ENCODE assay signal across 1 cellular context in the genomic region with DNA sequence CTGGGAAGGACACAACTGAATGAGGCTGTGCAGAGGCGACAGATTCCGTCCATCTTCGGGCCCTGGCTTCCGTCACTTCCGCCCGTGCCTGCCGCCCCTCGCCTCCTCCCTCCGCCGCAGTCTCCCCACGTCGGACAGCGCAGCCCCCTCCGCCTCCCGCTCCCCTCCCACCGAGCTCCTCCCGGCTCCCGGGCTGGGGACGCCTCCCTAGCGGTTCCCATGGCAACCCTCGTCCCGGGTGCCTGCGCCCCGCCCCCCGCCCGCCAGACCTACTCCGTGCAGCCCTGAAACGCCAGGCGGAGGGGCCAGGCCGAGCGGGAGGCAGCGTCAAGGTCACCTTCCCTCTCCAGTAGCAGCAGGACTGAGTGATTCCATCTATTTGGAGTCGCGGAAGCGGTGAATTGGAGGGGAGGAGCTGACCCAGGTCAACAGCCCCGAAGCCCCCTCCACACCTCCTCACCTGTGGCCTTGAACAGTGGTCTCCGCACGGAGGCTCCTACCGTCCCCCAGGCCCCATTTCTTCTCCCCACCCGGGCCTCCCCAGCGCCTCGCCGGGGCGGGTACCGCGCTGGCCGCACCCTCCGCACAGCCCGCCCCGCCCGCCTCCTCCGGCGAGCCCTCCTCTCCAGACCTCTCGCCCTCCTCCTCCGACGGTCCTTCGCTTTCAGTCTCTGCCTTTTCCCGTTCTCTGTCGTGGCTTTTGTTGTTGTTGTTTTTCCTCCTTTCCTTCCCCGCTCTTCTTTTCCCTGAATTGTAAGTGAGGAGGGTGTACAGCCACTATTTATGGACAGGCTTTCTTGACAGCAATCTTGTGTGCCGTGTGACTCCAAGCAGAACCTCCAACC.
TF ChIP-seq lines count a peak whose summit lies in the region.

No MANE protein-coding gene starts in this region.

TF ChIP-seq in HepG2, 621 proteins besides CTCF, POLR2A, EP300 and RAD21 (continued from another document and continues in another):
- TF ChIP-seq, protein P1, sequence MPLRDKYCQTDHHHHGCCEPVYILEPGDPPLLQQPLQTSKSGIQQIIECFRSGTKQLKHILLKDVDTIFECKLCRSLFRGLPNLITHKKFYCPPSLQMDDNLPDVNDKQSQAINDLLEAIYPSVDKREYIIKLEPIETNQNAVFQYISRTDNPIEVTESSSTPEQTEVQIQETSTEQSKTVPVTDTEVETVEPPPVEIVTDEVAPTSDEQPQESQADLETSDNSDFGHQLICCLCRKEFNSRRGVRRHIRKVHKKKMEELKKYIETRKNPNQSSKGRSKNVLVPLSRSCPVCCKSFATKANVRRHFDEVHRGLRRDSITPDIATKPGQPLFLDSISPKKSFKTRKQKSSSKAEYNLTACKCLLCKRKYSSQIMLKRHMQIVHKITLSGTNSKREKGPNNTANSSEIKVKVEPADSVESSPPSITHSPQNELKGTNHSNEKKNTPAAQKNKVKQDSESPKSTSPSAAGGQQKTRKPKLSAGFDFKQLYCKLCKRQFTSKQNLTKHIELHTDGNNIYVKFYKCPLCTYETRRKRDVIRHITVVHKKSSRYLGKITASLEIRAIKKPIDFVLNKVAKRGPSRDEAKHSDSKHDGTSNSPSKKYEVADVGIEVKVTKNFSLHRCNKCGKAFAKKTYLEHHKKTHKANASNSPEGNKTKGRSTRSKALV (CRISPR knock-in tag; IDR thresholded peaks at IDR 0.05), result peak; percentile 85
- TF ChIP-seq, protein P2, sequence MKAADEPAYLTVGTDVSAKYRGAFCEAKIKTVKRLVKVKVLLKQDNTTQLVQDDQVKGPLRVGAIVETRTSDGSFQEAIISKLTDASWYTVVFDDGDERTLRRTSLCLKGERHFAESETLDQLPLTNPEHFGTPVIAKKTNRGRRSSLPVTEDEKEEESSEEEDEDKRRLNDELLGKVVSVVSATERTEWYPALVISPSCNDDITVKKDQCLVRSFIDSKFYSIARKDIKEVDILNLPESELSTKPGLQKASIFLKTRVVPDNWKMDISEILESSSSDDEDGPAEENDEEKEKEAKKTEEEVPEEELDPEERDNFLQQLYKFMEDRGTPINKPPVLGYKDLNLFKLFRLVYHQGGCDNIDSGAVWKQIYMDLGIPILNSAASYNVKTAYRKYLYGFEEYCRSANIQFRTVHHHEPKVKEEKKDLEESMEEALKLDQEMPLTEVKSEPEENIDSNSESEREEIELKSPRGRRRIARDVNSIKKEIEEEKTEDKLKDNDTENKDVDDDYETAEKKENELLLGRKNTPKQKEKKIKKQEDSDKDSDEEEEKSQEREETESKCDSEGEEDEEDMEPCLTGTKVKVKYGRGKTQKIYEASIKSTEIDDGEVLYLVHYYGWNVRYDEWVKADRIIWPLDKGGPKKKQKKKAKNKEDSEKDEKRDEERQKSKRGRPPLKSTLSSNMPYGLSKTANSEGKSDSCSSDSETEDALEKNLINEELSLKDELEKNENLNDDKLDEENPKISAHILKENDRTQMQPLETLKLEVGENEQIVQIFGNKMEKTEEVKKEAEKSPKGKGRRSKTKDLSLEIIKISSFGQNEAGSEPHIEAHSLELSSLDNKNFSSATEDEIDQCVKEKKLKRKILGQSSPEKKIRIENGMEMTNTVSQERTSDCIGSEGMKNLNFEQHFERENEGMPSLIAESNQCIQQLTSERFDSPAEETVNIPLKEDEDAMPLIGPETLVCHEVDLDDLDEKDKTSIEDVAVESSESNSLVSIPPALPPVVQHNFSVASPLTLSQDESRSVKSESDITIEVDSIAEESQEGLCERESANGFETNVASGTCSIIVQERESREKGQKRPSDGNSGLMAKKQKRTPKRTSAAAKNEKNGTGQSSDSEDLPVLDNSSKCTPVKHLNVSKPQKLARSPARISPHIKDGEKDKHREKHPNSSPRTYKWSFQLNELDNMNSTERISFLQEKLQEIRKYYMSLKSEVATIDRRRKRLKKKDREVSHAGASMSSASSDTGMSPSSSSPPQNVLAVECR (CRISPR knock-in tag; IDR thresholded peaks at IDR 0.05; ENCODE audit: borderline replicate concordance), result peak; percentile 99
- TF ChIP-seq, protein P3, sequence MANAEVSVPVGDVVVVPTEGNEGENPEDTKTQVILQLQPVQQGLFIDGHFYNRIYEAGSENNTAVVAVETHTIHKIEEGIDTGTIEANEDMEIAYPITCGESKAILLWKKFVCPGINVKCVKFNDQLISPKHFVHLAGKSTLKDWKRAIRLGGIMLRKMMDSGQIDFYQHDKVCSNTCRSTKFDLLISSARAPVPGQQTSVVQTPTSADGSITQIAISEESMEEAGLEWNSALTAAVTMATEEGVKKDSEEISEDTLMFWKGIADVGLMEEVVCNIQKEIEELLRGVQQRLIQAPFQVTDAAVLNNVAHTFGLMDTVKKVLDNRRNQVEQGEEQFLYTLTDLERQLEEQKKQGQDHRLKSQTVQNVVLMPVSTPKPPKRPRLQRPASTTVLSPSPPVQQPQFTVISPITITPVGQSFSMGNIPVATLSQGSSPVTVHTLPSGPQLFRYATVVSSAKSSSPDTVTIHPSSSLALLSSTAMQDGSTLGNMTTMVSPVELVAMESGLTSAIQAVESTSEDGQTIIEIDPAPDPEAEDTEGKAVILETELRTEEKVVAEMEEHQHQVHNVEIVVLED (CRISPR knock-in tag; IDR thresholded peaks at IDR 0.05; ENCODE audit: borderline replicate concordance), result peak; percentile 90
- peak; percentile 98 for TF ChIP-seq RARA (CRISPR knock-in tag; IDR thresholded peaks at IDR 0.05)
- TF ChIP-seq ZNF225 (CRISPR knock-in tag; IDR thresholded peaks at IDR 0.05), result peak; percentile 49
- peak; percentile 97 for TF ChIP-seq SALL2 (CRISPR knock-in tag; IDR thresholded peaks at IDR 0.05)
- TF ChIP-seq ZMYM2 (CRISPR knock-in tag; IDR thresholded peaks at IDR 0.05), result no peak
- TF ChIP-seq KAT2B (IDR thresholded peaks at IDR 0.05; ENCODE audit: borderline replicate concordance, low read depth, low read length), result no peak
- TF ChIP-seq, protein P4, sequence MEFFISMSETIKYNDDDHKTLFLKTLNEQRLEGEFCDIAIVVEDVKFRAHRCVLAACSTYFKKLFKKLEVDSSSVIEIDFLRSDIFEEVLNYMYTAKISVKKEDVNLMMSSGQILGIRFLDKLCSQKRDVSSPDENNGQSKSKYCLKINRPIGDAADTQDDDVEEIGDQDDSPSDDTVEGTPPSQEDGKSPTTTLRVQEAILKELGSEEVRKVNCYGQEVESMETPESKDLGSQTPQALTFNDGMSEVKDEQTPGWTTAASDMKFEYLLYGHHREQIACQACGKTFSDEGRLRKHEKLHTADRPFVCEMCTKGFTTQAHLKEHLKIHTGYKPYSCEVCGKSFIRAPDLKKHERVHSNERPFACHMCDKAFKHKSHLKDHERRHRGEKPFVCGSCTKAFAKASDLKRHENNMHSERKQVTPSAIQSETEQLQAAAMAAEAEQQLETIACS (CRISPR knock-in tag; IDR thresholded peaks at IDR 0.05), result peak; percentile 70; the same call in 1 of the 2 replicates
- TF ChIP-seq ZNF382 (CRISPR knock-in tag; IDR thresholded peaks at IDR 0.05; ENCODE audit: borderline replicate concordance), result no peak
- peak; percentile 89; the same call in 1 of the 2 replicates for TF ChIP-seq ZNF816 (CRISPR knock-in tag; IDR thresholded peaks at IDR 0.05; ENCODE audit: borderline replicate concordance)
- peak; percentile 85 for TF ChIP-seq ZFY (CRISPR knock-in tag; IDR thresholded peaks at IDR 0.05)
- TF ChIP-seq KLF12 (CRISPR knock-in tag; IDR thresholded peaks at IDR 0.05; ENCODE audit: borderline replicate concordance), result peak; percentile 99
- no peak for TF ChIP-seq ZNF446 (CRISPR knock-in tag; IDR thresholded peaks at IDR 0.05)
- TF ChIP-seq KLF11 (CRISPR knock-in tag; IDR thresholded peaks at IDR 0.05), result peak; percentile 98; the same call in 1 of the 2 replicates
- TF ChIP-seq, protein P5, sequence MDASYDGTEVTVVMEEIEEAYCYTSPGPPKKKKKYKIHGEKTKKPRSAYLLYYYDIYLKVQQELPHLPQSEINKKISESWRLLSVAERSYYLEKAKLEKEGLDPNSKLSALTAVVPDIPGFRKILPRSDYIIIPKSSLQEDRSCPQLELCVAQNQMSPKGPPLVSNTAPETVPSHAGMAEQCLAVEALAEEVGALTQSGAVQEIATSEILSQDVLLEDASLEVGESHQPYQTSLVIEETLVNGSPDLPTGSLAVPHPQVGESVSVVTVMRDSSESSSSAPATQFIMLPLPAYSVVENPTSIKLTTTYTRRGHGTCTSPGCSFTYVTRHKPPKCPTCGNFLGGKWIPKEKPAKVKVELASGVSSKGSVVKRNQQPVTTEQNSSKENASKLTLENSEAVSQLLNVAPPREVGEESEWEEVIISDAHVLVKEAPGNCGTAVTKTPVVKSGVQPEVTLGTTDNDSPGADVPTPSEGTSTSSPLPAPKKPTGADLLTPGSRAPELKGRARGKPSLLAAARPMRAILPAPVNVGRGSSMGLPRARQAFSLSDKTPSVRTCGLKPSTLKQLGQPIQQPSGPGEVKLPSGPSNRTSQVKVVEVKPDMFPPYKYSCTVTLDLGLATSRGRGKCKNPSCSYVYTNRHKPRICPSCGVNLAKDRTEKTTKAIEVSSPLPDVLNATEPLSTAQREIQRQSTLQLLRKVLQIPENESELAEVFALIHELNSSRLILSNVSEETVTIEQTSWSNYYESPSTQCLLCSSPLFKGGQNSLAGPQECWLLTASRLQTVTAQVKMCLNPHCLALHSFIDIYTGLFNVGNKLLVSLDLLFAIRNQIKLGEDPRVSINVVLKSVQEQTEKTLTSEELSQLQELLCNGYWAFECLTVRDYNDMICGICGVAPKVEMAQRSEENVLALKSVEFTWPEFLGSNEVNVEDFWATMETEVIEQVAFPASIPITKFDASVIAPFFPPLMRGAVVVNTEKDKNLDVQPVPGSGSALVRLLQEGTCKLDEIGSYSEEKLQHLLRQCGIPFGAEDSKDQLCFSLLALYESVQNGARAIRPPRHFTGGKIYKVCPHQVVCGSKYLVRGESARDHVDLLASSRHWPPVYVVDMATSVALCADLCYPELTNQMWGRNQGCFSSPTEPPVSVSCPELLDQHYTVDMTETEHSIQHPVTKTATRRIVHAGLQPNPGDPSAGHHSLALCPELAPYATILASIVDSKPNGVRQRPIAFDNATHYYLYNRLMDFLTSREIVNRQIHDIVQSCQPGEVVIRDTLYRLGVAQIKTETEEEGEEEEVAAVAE (CRISPR knock-in tag; IDR thresholded peaks at IDR 0.05; ENCODE audit: borderline replicate concordance), result 0 out of 2 replicates have a peak, but pooled peaks have one; percentile 90
- TF ChIP-seq MAFG (CRISPR knock-in tag; IDR thresholded peaks at IDR 0.05), result no peak
- TF ChIP-seq ZNF562 (CRISPR knock-in tag; IDR thresholded peaks at IDR 0.05; ENCODE audit: borderline replicate concordance), result no peak
- TF ChIP-seq, protein P6, sequence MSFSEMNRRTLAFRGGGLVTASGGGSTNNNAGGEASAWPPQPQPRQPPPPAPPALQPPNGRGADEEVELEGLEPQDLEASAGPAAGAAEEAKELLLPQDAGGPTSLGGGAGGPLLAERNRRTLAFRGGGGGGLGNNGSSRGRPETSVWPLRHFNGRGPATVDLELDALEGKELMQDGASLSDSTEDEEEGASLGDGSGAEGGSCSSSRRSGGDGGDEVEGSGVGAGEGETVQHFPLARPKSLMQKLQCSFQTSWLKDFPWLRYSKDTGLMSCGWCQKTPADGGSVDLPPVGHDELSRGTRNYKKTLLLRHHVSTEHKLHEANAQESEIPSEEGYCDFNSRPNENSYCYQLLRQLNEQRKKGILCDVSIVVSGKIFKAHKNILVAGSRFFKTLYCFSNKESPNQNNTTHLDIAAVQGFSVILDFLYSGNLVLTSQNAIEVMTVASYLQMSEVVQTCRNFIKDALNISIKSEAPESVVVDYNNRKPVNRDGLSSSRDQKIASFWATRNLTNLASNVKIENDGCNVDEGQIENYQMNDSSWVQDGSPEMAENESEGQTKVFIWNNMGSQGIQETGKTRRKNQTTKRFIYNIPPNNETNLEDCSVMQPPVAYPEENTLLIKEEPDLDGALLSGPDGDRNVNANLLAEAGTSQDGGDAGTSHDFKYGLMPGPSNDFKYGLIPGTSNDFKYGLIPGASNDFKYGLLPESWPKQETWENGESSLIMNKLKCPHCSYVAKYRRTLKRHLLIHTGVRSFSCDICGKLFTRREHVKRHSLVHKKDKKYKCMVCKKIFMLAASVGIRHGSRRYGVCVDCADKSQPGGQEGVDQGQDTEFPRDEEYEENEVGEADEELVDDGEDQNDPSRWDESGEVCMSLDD (CRISPR knock-in tag; IDR thresholded peaks at IDR 0.05; ENCODE audit: borderline replicate concordance), result peak; percentile 80; the same call in 1 of the 2 replicates
- TF ChIP-seq, protein P7, sequence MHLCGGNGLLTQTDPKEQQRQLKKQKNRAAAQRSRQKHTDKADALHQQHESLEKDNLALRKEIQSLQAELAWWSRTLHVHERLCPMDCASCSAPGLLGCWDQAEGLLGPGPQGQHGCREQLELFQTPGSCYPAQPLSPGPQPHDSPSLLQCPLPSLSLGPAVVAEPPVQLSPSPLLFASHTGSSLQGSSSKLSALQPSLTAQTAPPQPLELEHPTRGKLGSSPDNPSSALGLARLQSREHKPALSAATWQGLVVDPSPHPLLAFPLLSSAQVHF (CRISPR knock-in tag; IDR thresholded peaks at IDR 0.05), result peak; percentile 70
- TF ChIP-seq GATA4 (IDR thresholded peaks at IDR 0.05; ENCODE audit: borderline replicate concordance, low read depth), result 0 out of 2 replicates have a peak, but pooled peaks have one; percentile 63
- TF ChIP-seq, protein P8, sequence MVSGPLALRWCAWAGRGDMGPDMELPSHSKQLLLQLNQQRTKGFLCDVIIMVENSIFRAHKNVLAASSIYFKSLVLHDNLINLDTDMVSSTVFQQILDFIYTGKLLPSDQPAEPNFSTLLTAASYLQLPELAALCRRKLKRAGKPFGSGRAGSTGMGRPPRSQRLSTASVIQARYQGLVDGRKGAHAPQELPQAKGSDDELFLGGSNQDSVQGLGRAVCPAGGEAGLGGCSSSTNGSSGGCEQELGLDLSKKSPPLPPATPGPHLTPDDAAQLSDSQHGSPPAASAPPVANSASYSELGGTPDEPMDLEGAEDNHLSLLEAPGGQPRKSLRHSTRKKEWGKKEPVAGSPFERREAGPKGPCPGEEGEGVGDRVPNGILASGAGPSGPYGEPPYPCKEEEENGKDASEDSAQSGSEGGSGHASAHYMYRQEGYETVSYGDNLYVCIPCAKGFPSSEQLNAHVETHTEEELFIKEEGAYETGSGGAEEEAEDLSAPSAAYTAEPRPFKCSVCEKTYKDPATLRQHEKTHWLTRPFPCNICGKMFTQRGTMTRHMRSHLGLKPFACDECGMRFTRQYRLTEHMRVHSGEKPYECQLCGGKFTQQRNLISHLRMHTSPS (CRISPR knock-in tag; IDR thresholded peaks at IDR 0.05; ENCODE audit: low read depth), result peak; percentile 87
- no peak for TF ChIP-seq MATR3 (CRISPR knock-in tag; IDR thresholded peaks at IDR 0.05)
- TF ChIP-seq SP140L (CRISPR knock-in tag; IDR thresholded peaks at IDR 0.05; ENCODE audit: borderline replicate concordance), result no peak
- peak; percentile 39 for TF ChIP-seq ZNF768 (CRISPR knock-in tag; IDR thresholded peaks at IDR 0.05)
- peak; percentile 85; the same call in 1 of the 2 replicates for TF ChIP-seq GLI4 (CRISPR knock-in tag; IDR thresholded peaks at IDR 0.05; ENCODE audit: borderline replicate concordance)
- TF ChIP-seq, protein P9, sequence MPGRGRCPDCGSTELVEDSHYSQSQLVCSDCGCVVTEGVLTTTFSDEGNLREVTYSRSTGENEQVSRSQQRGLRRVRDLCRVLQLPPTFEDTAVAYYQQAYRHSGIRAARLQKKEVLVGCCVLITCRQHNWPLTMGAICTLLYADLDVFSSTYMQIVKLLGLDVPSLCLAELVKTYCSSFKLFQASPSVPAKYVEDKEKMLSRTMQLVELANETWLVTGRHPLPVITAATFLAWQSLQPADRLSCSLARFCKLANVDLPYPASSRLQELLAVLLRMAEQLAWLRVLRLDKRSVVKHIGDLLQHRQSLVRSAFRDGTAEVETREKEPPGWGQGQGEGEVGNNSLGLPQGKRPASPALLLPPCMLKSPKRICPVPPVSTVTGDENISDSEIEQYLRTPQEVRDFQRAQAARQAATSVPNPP (CRISPR knock-in tag; IDR thresholded peaks at IDR 0.05), result peak; percentile 91
- peak; percentile 97 for TF ChIP-seq AKAP8 (CRISPR knock-in tag; IDR thresholded peaks at IDR 0.05)
- peak; percentile 98 for TF ChIP-seq DMAP1 (CRISPR knock-in tag; IDR thresholded peaks at IDR 0.05)
- peak; percentile 80 for TF ChIP-seq GABPA (IDR thresholded peaks at IDR 0.05; ENCODE audit: low read depth, low read length)
- peak; percentile 91 for TF ChIP-seq GABPA (CRISPR knock-in tag; IDR thresholded peaks at IDR 0.05; ENCODE audit: low read depth)
- TF ChIP-seq CC2D1A (CRISPR knock-in tag; IDR thresholded peaks at IDR 0.05), result 0 out of 2 replicates have a peak, but pooled peaks have one; percentile 94
- TF ChIP-seq BORCS8-MEF2B (CRISPR knock-in tag; IDR thresholded peaks at IDR 0.05), result peak; percentile 95
